In genomic region chr6:13454286-13455221, GRCh38 we compare ENCODE assay signal across 9 cellular contexts. TPM values are rescaled to one million over a fixed set of nuclear protein-coding genes. Genes with fewer than 3 reads are reported as not detected.
A peak's percentile ranks its signal among the peaks of the same experiment; 100 is the strongest.
DNase-seq lines count a peak whose midpoint lies in the region; ATAC-seq and FAIRE-seq lines count a peak whose summit lies in the region.
"Had no signal": no experiment of that assay in that cellular context is flagged by ENCODE, and none has a peak within 500 bp of the region (broad histone marks: within the 10 kb centered on the region; RNA-seq: fewer than 3 reads in every experiment).

No MANE protein-coding gene starts in this region.

- H3K9me3 ChIP-seq in HAP-1: no peaks in the 10 kb centered on the region

- peaks cover 30 to 59% (median 43%) of the 10 kb centered on the region in 3 donors for H3K4me1 Mint-ChIP-seq in naive B cell

- peaks cover 0 to 10% of the 10 kb centered on the region in 2 donors for H3K36me3 Mint-ChIP-seq in naive B cell

- no peaks in the 10 kb centered on the region; the same call in 1 of the 2 replicates for H3K36me3 ChIP-seq in HAP-1 (replicated peaks)

- H3K4me1 ChIP-seq in HAP-1: no peaks in the 10 kb centered on the region

- H3K4me3 ChIP-seq in HAP-1: no peak overlapping the region
- H3K4me3 ChIP-seq: SK-N-MC had no signal

- no peak for DNase-seq in HTR-8/SVneo (ENCODE audit: insufficient read length, low spot score)
- DNase-seq in activated CD4-positive, alpha-beta T cell treated with anti-CD3 and anti-CD28 coated beads, Interleukin-2, amount 50 U/mL, for 4 hours: peak; percentile 80 to 86
- DNase-seq in effector CD4-positive, alpha-beta T cell: peak; percentile 61
- peak; percentile 61 for DNase-seq in naive B cell
- peak; percentile 83 for DNase-seq in stimulated activated naive CD8-positive, alpha-beta T cell treated with anti-CD3 and anti-CD28 coated beads, Interleukin-15, Interleukin-2, amounts not matched to agents 100 U/mL and 50 U/mL, for 24 hours
- DNase-seq in HAP-1 (ENCODE audit: low spot score in 2 of 2): no peak
- no peak for DNase-seq in NCI-H345 treated with DMSO at 0.1 percent for 48 hours (lab: John Stamatoyannopoulos, UW; ENCODE audit: unreplicated experiment)

- H3K4me3 Mint-ChIP-seq in naive B cell: peak overlapping the region; percentile 40 to 89 (median 72)

- ATAC-seq in GM18502 (IDR thresholded peaks at IDR 0.05; ENCODE audit: poor library complexity, unreplicated experiment) (peak; percentile 51), naive B cell (ENCODE audit: low read depth in 2 of 2) (peak; percentile 79 to 81)
- peak; percentile 79 for ATAC-seq in stimulated activated naive CD8-positive, alpha-beta T cell treated with anti-CD3 and anti-CD28 coated beads, Interleukin-15, Interleukin-2, amounts not matched to agents 100 U/mL and 50 U/mL, for 24 hours

- in situ Hi-C loops in HAP-1 (cut with MboI; ENCODE audit: low sequenced_read_pairs): no loop called here

- H3K27me3 Mint-ChIP-seq in naive B cell: no peaks in the 10 kb centered on the region

- peak overlapping the region; percentile 71 to 97 (median 90) for H3K27ac Mint-ChIP-seq in naive B cell

- peak; percentile 16 for FAIRE-seq in HTR-8/SVneo (lab: Jason Lieb, UNC)

- H3K9me3 Mint-ChIP-seq in naive B cell: peaks cover 0 to 4% (median 0%) of the 10 kb centered on the region in 7 donors

- no peaks in the 10 kb centered on the region for H3K27me3 ChIP-seq in HAP-1 (ENCODE audit: low read depth)

RNA-seq across cellular contexts. Expression of gene GFOD1, which starts 32.8 kb away (rescaled TPM):
- 10 to 100 TPM in 1 of 6 donors, 1 to 10 TPM in 5; 2.9 to 10.7 (median 5.4) TPM for polyA plus RNA-seq in naive B cell (ENCODE audit: low read depth in 6 of 6)

Comparison
In these comparisons a context has a peak if more than half of its experiments do, and no peak if none do; other contexts are left out.
1. DNase-seq: peak in activated CD4-positive, alpha-beta T cell treated with anti-CD3 and anti-CD28 coated beads, Interleukin-2, amount 50 U/mL, for 4 hours (2 of 2), effector CD4-positive, alpha-beta T cell (single experiment), naive B cell (single experiment) and stimulated activated naive CD8-positive, alpha-beta T cell treated with anti-CD3 and anti-CD28 coated beads, Interleukin-15, Interleukin-2, amounts not matched to agents 100 U/mL and 50 U/mL, for 24 hours (single experiment); none in HTR-8/SVneo (single experiment), HAP-1 (0 of 2) and NCI-H345 treated with DMSO at 0.1 percent for 48 hours (single experiment).
2. Peak in every context shown above with its lines, with median percentiles within 50 percentile points of each other: ATAC-seq.